1 cellular context compared by ENCODE assay signal in genomic region chr3:38616111-38616510, GRCh38.
TF ChIP-seq lines count a peak whose summit lies in the region.

No MANE protein-coding gene starts in this region.

TF ChIP-seq in IMR-90, 13 proteins besides CTCF, POLR2A, EP300 and RAD21 (continued from another document):
- TF ChIP-seq CEBPB (IDR thresholded peaks at IDR 0.05; ENCODE audit: low read depth, low read length) (no peak), MAZ (IDR thresholded peaks at IDR 0.05; ENCODE audit: borderline replicate concordance, low read depth, low read length) (no peak), SMC3 (IDR thresholded peaks at IDR 0.05; ENCODE audit: low read depth, low read length) (no peak), MAFK (IDR thresholded peaks at IDR 0.05; ENCODE audit: low read depth, low read length) (no peak), CHD1 (IDR thresholded peaks at IDR 0.05; ENCODE audit: low read depth, low read length) (no peak), RFX5 (IDR thresholded peaks at IDR 0.05; ENCODE audit: low read depth, low read length) (no peak)
